1 cellular context compared by ENCODE assay signal in genomic region chr10:11444148-11444516, GRCh38.
TF ChIP-seq lines count a peak whose summit lies in the region.

No MANE protein-coding gene starts in this region.

TF ChIP-seq in GM23338, 12 proteins besides CTCF, POLR2A, EP300 and RAD21 (continued from another document):
- TF ChIP-seq REST (IDR thresholded peaks at IDR 0.05; ENCODE audit: unreplicated experiment): no peak
- TF ChIP-seq STAT1 (IDR thresholded peaks at IDR 0.05; ENCODE audit: unreplicated experiment): no peak
- TF ChIP-seq EZH2phosphoT487 (IDR thresholded peaks at IDR 0.05; ENCODE audit: unreplicated experiment): no peak
- no peak for TF ChIP-seq POLR2AphosphoS5 (IDR thresholded peaks at IDR 0.05; ENCODE audit: low read depth)
- no peak for TF ChIP-seq EZH2 (IDR thresholded peaks at IDR 0.05; ENCODE audit: low read depth, unreplicated experiment)
